In the genomic region with DNA sequence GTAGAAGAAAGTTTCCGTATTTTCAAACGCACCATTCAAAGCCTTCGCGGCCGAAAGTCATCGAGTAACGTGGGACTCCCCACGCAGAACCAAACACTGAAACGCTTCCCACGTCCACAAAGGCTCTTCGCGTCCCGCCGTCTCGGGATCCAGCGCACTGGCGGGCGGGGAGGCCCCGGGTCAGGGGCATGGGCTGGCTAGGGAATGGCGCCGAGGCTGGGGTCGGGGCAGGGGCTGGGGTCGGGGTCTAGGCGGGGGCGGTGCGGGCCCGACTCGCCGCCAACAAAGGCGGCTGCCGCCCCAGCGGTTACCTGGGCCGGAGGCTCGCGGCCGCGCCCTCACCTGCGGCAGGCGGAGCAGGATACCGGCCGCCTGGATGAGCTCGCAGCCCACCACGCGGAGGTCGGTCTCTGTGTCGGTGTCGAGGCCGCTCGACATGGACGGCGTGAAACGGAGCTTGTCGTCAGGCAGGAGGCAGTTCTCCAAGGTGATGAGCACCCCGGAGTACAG, we compare ENCODE assay signal across 8 cellular contexts. TPM values are rescaled to one million over a fixed set of nuclear protein-coding genes. Genes with fewer than 3 reads are reported as not detected.
DNase-seq lines count a peak whose midpoint lies in the region; ATAC-seq and TF ChIP-seq lines count a peak whose summit lies in the region.

No MANE protein-coding gene starts in this region.

- H3K27ac ChIP-seq in OCI-LY3 (ENCODE audit: low read length) (peak overlapping the region; percentile 61), osteoblast (ENCODE audit: low read depth, low read length) (peak overlapping the region; percentile 80)

- peaks cover 20% of the 10 kb centered on the region for H3K4me1 ChIP-seq in OCI-LY3 (ENCODE audit: low read length)
- peaks cover 22% of the 10 kb centered on the region for H3K4me1 ChIP-seq in osteoblast (ENCODE audit: insufficient read depth, low read length)

- TF ChIP-seq CTCF in OCI-LY3 (IDR thresholded peaks at IDR 0.05; ENCODE audit: low read depth, low read length), result no peak
- no peak for TF ChIP-seq CTCF in epithelial cell of esophagus (IDR thresholded peaks at IDR 0.05; ENCODE audit: insufficient read depth, low read depth, low read length, missing control alignments)
- TF ChIP-seq CTCF in osteoblast (IDR thresholded peaks at IDR 0.05; ENCODE audit: extremely low read depth, low read depth, low read length), result no peak

- H3K9me3 ChIP-seq in OCI-LY3 (ENCODE audit: insufficient read depth, low read length) (no peaks in the 10 kb centered on the region), osteoblast (ENCODE audit: low read depth, low read length) (no peaks in the 10 kb centered on the region)

- H3K36me3 ChIP-seq in OCI-LY3 (replicated peaks; ENCODE audit: low read depth, low read length) (peaks cover 55% of the 10 kb centered on the region), osteoblast (ENCODE audit: insufficient read depth, low read length) (peaks cover 59% of the 10 kb centered on the region)

- no peak overlapping the region for H2AFZ ChIP-seq in OCI-LY3 (ENCODE audit: low read depth, low read length)
- H2AFZ ChIP-seq in osteoblast (ENCODE audit: low read length), result peak overlapping the region; percentile 88

- H3K9ac ChIP-seq in OCI-LY3 (ENCODE audit: low read length), result peak overlapping the region; percentile 94

- peak; percentile 1 for ATAC-seq in GM21717 (IDR thresholded peaks at IDR 0.05; ENCODE audit: unreplicated experiment)

- H3K79me2 ChIP-seq in OCI-LY3 (ENCODE audit: low read length), result peaks cover 71% of the 10 kb centered on the region
- peaks cover 81% of the 10 kb centered on the region for H3K79me2 ChIP-seq in osteoblast (ENCODE audit: insufficient read depth, low read length)

- H3K27me3 ChIP-seq in OCI-LY3 (ENCODE audit: low read depth, low read length) (no peaks in the 10 kb centered on the region), osteoblast (ENCODE audit: insufficient read depth, low read length) (no peaks in the 10 kb centered on the region)

- H3K4me3 ChIP-seq in OCI-LY3 (ENCODE audit: low read length) (peak overlapping the region; percentile 96), epithelial cell of esophagus (ENCODE audit: low read length) (peak overlapping the region; percentile 86), osteoblast (ENCODE audit: insufficient read depth, low read length) (peak overlapping the region; percentile 99)

- H3K4me2 ChIP-seq in OCI-LY3 (ENCODE audit: low read length), result peak overlapping the region; percentile 95
- H3K4me2 ChIP-seq in osteoblast (ENCODE audit: insufficient read depth, low read length), result peak overlapping the region; percentile 97

- DNase-seq in CD1c-positive myeloid dendritic cell (ENCODE audit: extremely low spot score) (peak; percentile 27), epithelial cell of esophagus (ENCODE audit: low read depth) (no peak), osteoblast (ENCODE audit: insufficient read length, low spot score, missing footprints) (peak; percentile 77), NCI-H2107 (lab: John Stamatoyannopoulos, UW) (no peak), NCI-H2029 treated with DMSO at 0.1 percent for 48 hours (lab: John Stamatoyannopoulos, UW) (no peak), NCI-H446 treated with DMSO at 0.1 percent for 48 hours (lab: John Stamatoyannopoulos, UW) (no peak)

- no peaks in the 10 kb centered on the region for H4K20me1 ChIP-seq in OCI-LY3 (ENCODE audit: insufficient read depth, low read length)
- peaks cover 38% of the 10 kb centered on the region for H4K20me1 ChIP-seq in osteoblast (ENCODE audit: insufficient read depth, low read length)

RNA-seq across cellular contexts. Expression of gene CCNL2, which starts 0.4 kb away (rescaled TPM):
- 138 and 139 TPM in 2 replicates for total RNA-seq in osteoblast

RNA-seq across cellular contexts. Expression of gene MRPL20, which starts 8.4 kb away (rescaled TPM):
- 53.9 and 58.9 TPM in 2 replicates for total RNA-seq in osteoblast

RNA-seq across cellular contexts. Expression of gene ANKRD65, which starts 22.3 kb away (rescaled TPM):
- total RNA-seq in osteoblast, result 1.2 and 1.8 TPM in 2 replicates

RNA-seq across cellular contexts. Expression of gene AURKAIP1, which starts 23.7 kb away (rescaled TPM):
- total RNA-seq in osteoblast, result 64.8 and 74.6 TPM in 2 replicates

RNA-seq across cellular contexts. Expression of gene VWA1, which starts 36.8 kb away (rescaled TPM):
- total RNA-seq in osteoblast, result 2.4 and 4.3 TPM in 2 replicates

Comparison
In these comparisons a context has a peak if more than half of its experiments do, and no peak if none do; other contexts are left out.
1. DNase-seq: peak in CD1c-positive myeloid dendritic cell (single experiment) and osteoblast (single experiment); none in epithelial cell of esophagus (single experiment), NCI-H2107 (single experiment), NCI-H2029 treated with DMSO at 0.1 percent for 48 hours (single experiment) and NCI-H446 treated with DMSO at 0.1 percent for 48 hours (single experiment).
2. Peak in every context shown above with its lines, with median percentiles within 50 percentile points of each other: H3K4me3 ChIP-seq.